Comparison of ENCODE assay signal across 1 cellular context in genomic region chr10:18637400-18637799, GRCh38.
TF ChIP-seq lines count a peak whose summit lies in the region.
"Not testable (repeated sequence)": the region's sequence is repeated elsewhere in the genome, so short reads cannot be mapped to it uniquely, and the experiment has no call there.

No MANE protein-coding gene starts in this region.

TF ChIP-seq in HepG2, 621 proteins besides CTCF, POLR2A, EP300 and RAD21 (continued from another document):
- peak; percentile 76; the same call in 1 of the 2 replicates for TF ChIP-seq SOX5 (CRISPR knock-in tag; IDR thresholded peaks at IDR 0.05; ENCODE audit: borderline replicate concordance)
- TF ChIP-seq DPF2 (CRISPR knock-in tag; IDR thresholded peaks at IDR 0.05; ENCODE audit: borderline replicate concordance, low read depth), result peak; percentile 71; the same call in 1 of the 2 replicates
- TF ChIP-seq MIER3 (CRISPR knock-in tag; IDR thresholded peaks at IDR 0.05; ENCODE audit: borderline replicate concordance), result peak; percentile 57; the same call in 1 of the 2 replicates
- TF ChIP-seq KAT8 (CRISPR knock-in tag; IDR thresholded peaks at IDR 0.05), result peak; percentile 68; the same call in 1 of the 2 replicates
- peak; percentile 78; the same call in 1 of the 2 replicates for TF ChIP-seq FOXJ3 (CRISPR knock-in tag; IDR thresholded peaks at IDR 0.05; ENCODE audit: borderline replicate concordance)
- TF ChIP-seq KLF6 (CRISPR knock-in tag; IDR thresholded peaks at IDR 0.05), result peak; percentile 53; the same call in 1 of the 2 replicates
- TF ChIP-seq ETV5 (CRISPR knock-in tag; IDR thresholded peaks at IDR 0.05; ENCODE audit: borderline replicate concordance), result peak; percentile 85
- peak; percentile 78; the same call in 1 of the 2 replicates for TF ChIP-seq FOXO1 (CRISPR knock-in tag; IDR thresholded peaks at IDR 0.05)
- TF ChIP-seq HMG20A (CRISPR knock-in tag; IDR thresholded peaks at IDR 0.05; ENCODE audit: borderline replicate concordance), result peak; percentile 79; the same call in 1 of the 2 replicates
- peak; percentile 80; the same call in 1 of the 2 replicates for TF ChIP-seq ATM (IDR thresholded peaks at IDR 0.05; ENCODE audit: borderline replicate concordance)
- TF ChIP-seq FOXA1 (IDR thresholded peaks at IDR 0.05); HNF4G (CRISPR knock-in tag; IDR thresholded peaks at IDR 0.05; ENCODE audit: borderline replicate concordance, low read depth); FOXP1 (IDR thresholded peaks at IDR 0.05): not testable (repeated sequence)
- TF ChIP-seq FOXA1 (CRISPR knock-in tag; IDR thresholded peaks at IDR 0.05), result peak; percentile 79
- TF ChIP-seq ZNF280D (CRISPR knock-in tag; IDR thresholded peaks at IDR 0.05), result peak; percentile 75
- peak; percentile 46; the same call in 1 of the 2 replicates for TF ChIP-seq ZNF362 (CRISPR knock-in tag; IDR thresholded peaks at IDR 0.05; ENCODE audit: borderline replicate concordance)
- peak; percentile 89 for TF ChIP-seq RXRB (CRISPR knock-in tag; IDR thresholded peaks at IDR 0.05; ENCODE audit: borderline replicate concordance)
- peak; percentile 90 for TF ChIP-seq ARID5B (CRISPR knock-in tag; IDR thresholded peaks at IDR 0.05)
- peak; percentile 69 for TF ChIP-seq TBL1XR1 (IDR thresholded peaks at IDR 0.05; ENCODE audit: borderline replicate concordance, low read length, partially characterized antibody)
- TF ChIP-seq SAP130 (CRISPR knock-in tag; IDR thresholded peaks at IDR 0.05; ENCODE audit: low read depth), result peak; percentile 68
- TF ChIP-seq ZNF609 (CRISPR knock-in tag; IDR thresholded peaks at IDR 0.05; ENCODE audit: borderline replicate concordance), result 0 out of 2 replicates have a peak, but pooled peaks have one; percentile 33
- TF ChIP-seq HNF4G (IDR thresholded peaks at IDR 0.05; ENCODE audit: borderline replicate concordance, low read depth, low read length), result peak; percentile 64
- TF ChIP-seq SIX4 (CRISPR knock-in tag; IDR thresholded peaks at IDR 0.05), result 0 out of 2 replicates have a peak, but pooled peaks have one; percentile 28
- TF ChIP-seq NFKBIZ (CRISPR knock-in tag; IDR thresholded peaks at IDR 0.05), result 0 out of 2 replicates have a peak, but pooled peaks have one; percentile 49
- TF ChIP-seq ISL2 (CRISPR knock-in tag; IDR thresholded peaks at IDR 0.05), result peak; percentile 63; the same call in 1 of the 2 replicates
- TF ChIP-seq NFIC (IDR thresholded peaks at IDR 0.05; ENCODE audit: low read length), result peak; percentile 72; the same call in 1 of the 2 replicates
- 0 out of 2 replicates have a peak, but pooled peaks have one; percentile 23 for TF ChIP-seq SP5 (CRISPR knock-in tag; IDR thresholded peaks at IDR 0.05; ENCODE audit: borderline replicate concordance, low read depth)
- 0 out of 2 replicates have a peak, but pooled peaks have one; percentile 21 for TF ChIP-seq ZNF331 (CRISPR knock-in tag; IDR thresholded peaks at IDR 0.05)
- peak; percentile 88; the same call in 1 of the 2 replicates for TF ChIP-seq MEF2D (CRISPR knock-in tag; IDR thresholded peaks at IDR 0.05)
- TF ChIP-seq KLF11 (CRISPR knock-in tag; IDR thresholded peaks at IDR 0.05), result peak; percentile 68; the same call in 1 of the 2 replicates
- peak; percentile 90 for TF ChIP-seq GATAD2A (CRISPR knock-in tag; IDR thresholded peaks at IDR 0.05)
- peak; percentile 88 for TF ChIP-seq FOXP1 (CRISPR knock-in tag; IDR thresholded peaks at IDR 0.05)
- TF ChIP-seq KLF16 (CRISPR knock-in tag; IDR thresholded peaks at IDR 0.05), result 0 out of 4 replicates have a peak, but pooled peaks of 1 of the 2 experiments have one; percentile 31
- peak; percentile 81 for TF ChIP-seq HNF4A (CRISPR knock-in tag; IDR thresholded peaks at IDR 0.05)
- TF ChIP-seq CEBPB (IDR thresholded peaks at IDR 0.05; ENCODE audit: borderline replicate concordance, low read depth, low read length), result peak; percentile 56; the same call in 1 of the 2 replicates
- peak; percentile 21; the same call in 1 of the 2 replicates for TF ChIP-seq PHF21A (CRISPR knock-in tag; IDR thresholded peaks at IDR 0.05)
- 0 out of 2 replicates have a peak, but pooled peaks have one; percentile 25 for TF ChIP-seq MLX (CRISPR knock-in tag; IDR thresholded peaks at IDR 0.05)
- TF ChIP-seq HOMEZ (CRISPR knock-in tag; IDR thresholded peaks at IDR 0.05; ENCODE audit: low read depth), result 0 out of 2 replicates have a peak, but pooled peaks have one; percentile 63
